Comparison of ENCODE assay signal across 8 cellular contexts in genomic region chr4:165326831-165327210, GRCh38. TPM values are rescaled to one million over a fixed set of nuclear protein-coding genes. Genes with fewer than 3 reads are reported as not detected.
A peak's percentile ranks its signal among the peaks of the same experiment; 100 is the strongest.
DNase-seq lines count a peak whose midpoint lies in the region; ATAC-seq and TF ChIP-seq lines count a peak whose summit lies in the region.

No MANE protein-coding gene starts in this region.

- H3K4me3 ChIP-seq in H7 (ENCODE audit: insufficient read depth, low read depth, low read length) (peak overlapping the region; percentile 62), esophagus muscularis mucosa (peak overlapping the region; percentile 62 to 96 (median 83)), neural cell (ENCODE audit: low read length) (peak overlapping the region; percentile 75)

- intact Hi-C loops in esophagus muscularis mucosa (cut with DNase I) = loop anchor here (1.0 to 5.0 kb wide), 2 partner anchors 119 to 215 kb away; partner anchors contain the start of gene TMEM192

- peak; percentile 41 for DNase-seq in ELR (ENCODE audit: low read depth)
- peak; percentile 66 for DNase-seq in H7
- DNase-seq in RKO (ENCODE audit: low spot score) = peak; percentile 83
- DNase-seq in esophagus muscularis mucosa (ENCODE audit: extremely low spot score) = no peak
- DNase-seq in foreskin melanocyte = no peak
- DNase-seq in NCI-H2081 (lab: John Stamatoyannopoulos, UW) = no peak

- no peaks in the 10 kb centered on the region for H3K27me3 ChIP-seq in H7 (ENCODE audit: control insufficient read depth, insufficient read depth, low read length)
- no peaks in the 10 kb centered on the region for H3K27me3 ChIP-seq in esophagus muscularis mucosa
- no peaks in the 10 kb centered on the region for H3K27me3 ChIP-seq in neural cell (ENCODE audit: insufficient read depth, low read depth, low read length)

- no peak for TF ChIP-seq POLR2A in esophagus muscularis mucosa (IDR thresholded peaks at IDR 0.05; ENCODE audit: low read depth)
- TF ChIP-seq POLR2A in GM18505 (IDR thresholded peaks at IDR 0.05; ENCODE audit: borderline replicate concordance, extremely low read depth, insufficient read depth, insufficient read length) = no peak

- H3K4me1 ChIP-seq in esophagus muscularis mucosa = peaks cover 9 to 29% (median 19%) of the 10 kb centered on the region in 4 donors

- peak overlapping the region; percentile 85 for H3K9ac ChIP-seq in neural cell (ENCODE audit: low read length)

- peak; percentile 13 for TF ChIP-seq RAD21 in neural cell (conservative IDR thresholded peaks at IDR 0.05)

- H2AFZ ChIP-seq in neural cell (ENCODE audit: low read depth, low read length) = peak overlapping the region; percentile 66

- no peaks in the 10 kb centered on the region for H3K9me3 ChIP-seq in esophagus muscularis mucosa
- no peaks in the 10 kb centered on the region for H3K9me3 ChIP-seq in neural cell (ENCODE audit: low read length)

- H3K79me2 ChIP-seq in neural cell (replicated peaks; ENCODE audit: insufficient read depth, low read length) = peaks cover 53% of the 10 kb centered on the region

- TF ChIP-seq CTCF in esophagus muscularis mucosa (IDR thresholded peaks at IDR 0.05) (no peak), neural cell (IDR thresholded peaks at IDR 0.05; ENCODE audit: poor library complexity, severe bottlenecking) (no peak)

- peaks cover 6% of the 10 kb centered on the region for H4K20me1 ChIP-seq in neural cell (ENCODE audit: insufficient read depth)

- H3K9me2 ChIP-seq in neural cell (ENCODE audit: insufficient read depth, low read length) = no peaks in the 10 kb centered on the region

- peak overlapping the region; percentile 80 for H3K4me2 ChIP-seq in neural cell (ENCODE audit: low read length)

- TF ChIP-seq EP300 in esophagus muscularis mucosa (IDR thresholded peaks at IDR 0.05) = no peak
- no peak for TF ChIP-seq EP300 in neural cell (conservative IDR thresholded peaks at IDR 0.05; ENCODE audit: poor library complexity, severe bottlenecking)

- H3K36me3 ChIP-seq in H7 (replicated peaks; ENCODE audit: control insufficient read depth, insufficient read depth, low read length) = peaks cover 7% of the 10 kb centered on the region
- no peaks in the 10 kb centered on the region for H3K36me3 ChIP-seq in esophagus muscularis mucosa
- no peaks in the 10 kb centered on the region for H3K36me3 ChIP-seq in neural cell (ENCODE audit: insufficient read depth, low read length)

- H3K27ac ChIP-seq in esophagus muscularis mucosa (replicated peaks in 1 of 4) = peak overlapping the region; percentile 67 to 86 (median 78)
- H3K27ac ChIP-seq in neural cell (ENCODE audit: low read length) = peak overlapping the region; percentile 97

- H3F3A ChIP-seq in neural cell (ENCODE audit: insufficient read depth, low read length, poor library complexity, severe bottlenecking) = peaks cover 11% of the 10 kb centered on the region

- ATAC-seq in GM18505 (IDR thresholded peaks at IDR 0.05; ENCODE audit: unreplicated experiment) = no peak

- WGBS in esophagus muscularis mucosa = 0% methylated on average over 14 of the region's 14 CpGs

TF ChIP-seq in neural cell, 6 proteins besides CTCF, POLR2A, EP300 and RAD21:
- TF ChIP-seq POLR2AphosphoS5 (IDR thresholded peaks at IDR 0.05) = no peak
- no peak for TF ChIP-seq SMC3 (conservative IDR thresholded peaks at IDR 0.05; ENCODE audit: poor library complexity)
- no peak for TF ChIP-seq MXI1 (conservative IDR thresholded peaks at IDR 0.05; ENCODE audit: poor library complexity, severe bottlenecking)
- TF ChIP-seq REST (IDR thresholded peaks at IDR 0.05; ENCODE audit: borderline replicate concordance) = no peak
- TF ChIP-seq TAF1 (IDR thresholded peaks at IDR 0.05; ENCODE audit: low read depth) = no peak
- no peak for TF ChIP-seq EZH2 (IDR thresholded peaks at IDR 0.05; ENCODE audit: borderline replicate concordance, insufficient read depth, low read length, poor library complexity, severe bottlenecking)
TF ChIP-seq in neural cell: peak in this region for 0.

RNA-seq across cellular contexts. Expression of gene MSMO1, which starts 0.6 kb away (rescaled TPM):
- 217 and 280 TPM in 2 replicates for total RNA-seq in H7 (2014; rRNA removed; shearing (Covaris generic))
- 10 to 100 TPM; 10.8 to 17.4 (median 12.4) TPM for total RNA-seq in esophagus muscularis mucosa
- 222 and 242 TPM in 2 replicates for polyA plus RNA-seq in neural cell
- 267 and 291 TPM in 2 replicates for polyA minus RNA-seq in neural cell

RNA-seq across cellular contexts. Expression of gene CPE, which starts 52.0 kb away (rescaled TPM):
- 23.2 and 32.6 TPM in 2 replicates for total RNA-seq in H7 (2014; rRNA removed; shearing (Covaris generic))
- total RNA-seq in esophagus muscularis mucosa = 100 to 1,000 TPM; 104 to 116 (median 108) TPM
- 623 and 678 TPM in 2 replicates for polyA plus RNA-seq in neural cell
- polyA minus RNA-seq in neural cell = 444 TPM in 2 replicates

Comparison
In these comparisons a context has a peak if more than half of its experiments do, and no peak if none do; other contexts are left out.
1. DNase-seq: peak in ELR (single experiment), H7 (single experiment) and RKO (single experiment); none in esophagus muscularis mucosa (single experiment), foreskin melanocyte (single experiment) and NCI-H2081 (0 of 2).
2. RNA of gene MSMO1, which starts 0.6 kb away (total RNA-seq): 217 to 280 TPM in H7; 10.8 to 17.4 TPM in esophagus muscularis mucosa; every median in the first group is over 10 times any median in the second.
3. Peak in every context shown above with its lines, with median percentiles within 50 percentile points of each other: H3K4me3 ChIP-seq.